Comparison of ENCODE assay signal across 8 cellular contexts in genomic region chr10:13787015-13787421, GRCh38.
DNase-seq lines count a peak whose midpoint lies in the region; ATAC-seq lines count a peak whose summit lies in the region.

No MANE protein-coding gene starts in this region.

- H3K9me3 Mint-ChIP-seq in IgD-negative memory B cell: no peaks in the 10 kb centered on the region
- no peaks in the 10 kb centered on the region for H3K9me3 Mint-ChIP-seq in activated T-cell treated with anti-CD3 and anti-CD28 coated beads, Interleukin-2, amount 50 U/mL, for 72 hours

- no peaks in the 10 kb centered on the region for H3K79me2 ChIP-seq in GM23248 (ENCODE audit: insufficient read depth)

- peak overlapping the region; percentile 56 to 93 (median 83) for H3K4me3 Mint-ChIP-seq in IgD-negative memory B cell
- peak overlapping the region; percentile 53 to 64 for H3K4me3 Mint-ChIP-seq in activated T-cell treated with anti-CD3 and anti-CD28 coated beads, Interleukin-2, amount 50 U/mL, for 72 hours

- DNase-seq in activated T-cell treated with anti-CD3 and anti-CD28 coated beads, Interleukin-2, amount 50 U/mL, for 72 hours: peak; percentile 73 to 74
- peak; percentile 84 for DNase-seq in kidney glomerular epithelial cell (lab: John Stamatoyannopoulos, UW)
- peak; percentile 45 to 67 for DNase-seq in stimulated activated CD8-positive, alpha-beta memory T cell treated with anti-CD3 and anti-CD28 coated beads, Interleukin-15, amount 100 ng/mL, for 4 hours (ENCODE audit: low read depth in 2 of 2)
- no peak for DNase-seq in GM23248
- no peak for DNase-seq in DMS 273 (lab: John Stamatoyannopoulos, UW; ENCODE audit: unreplicated experiment)

- peak; percentile 66 for ATAC-seq in GM19468 (IDR thresholded peaks at IDR 0.05; ENCODE audit: extremely low read depth, unreplicated experiment)
- peak; percentile 91 to 92 for ATAC-seq in activated T-cell treated with anti-CD3 and anti-CD28 coated beads, Interleukin-2, amount 50 U/mL, for 72 hours (replicated peaks in 1 of 2)

- H3K36me3 ChIP-seq in BLaER1 (no peaks in the 10 kb centered on the region), GM23248 (ENCODE audit: low read depth) (no peaks in the 10 kb centered on the region)

- H3K4me2 ChIP-seq in BLaER1 (peak overlapping the region; percentile 83), GM23248 (ENCODE audit: unreplicated experiment) (no peak overlapping the region)

- no peaks in the 10 kb centered on the region for H3K27me3 Mint-ChIP-seq in IgD-negative memory B cell
- H3K27me3 Mint-ChIP-seq in activated T-cell treated with anti-CD3 and anti-CD28 coated beads, Interleukin-2, amount 50 U/mL, for 72 hours (ENCODE audit: low read depth): no peaks in the 10 kb centered on the region

- peak overlapping the region; percentile 44 for H3K27ac ChIP-seq in BLaER1
- H3K27ac ChIP-seq in GM23248: no peak overlapping the region

- peaks cover 62% of the 10 kb centered on the region for H3K4me1 ChIP-seq in BLaER1
- H3K4me1 ChIP-seq in GM23248 (ENCODE audit: insufficient read depth): peaks cover 16% of the 10 kb centered on the region

- peaks cover 28 to 40% (median 30%) of the 10 kb centered on the region in 3 donors for H3K4me1 Mint-ChIP-seq in IgD-negative memory B cell
- peaks cover 40% of the 10 kb centered on the region for H3K4me1 Mint-ChIP-seq in activated T-cell treated with anti-CD3 and anti-CD28 coated beads, Interleukin-2, amount 50 U/mL, for 72 hours (ENCODE audit: low read depth)

- no peaks in the 10 kb centered on the region for H3K27me3 ChIP-seq in BLaER1
- no peaks in the 10 kb centered on the region for H3K27me3 ChIP-seq in GM23248 (replicated peaks; ENCODE audit: insufficient read depth)

- H3K9me3 ChIP-seq in BLaER1 (no peaks in the 10 kb centered on the region), GM23248 (ENCODE audit: low read depth) (no peaks in the 10 kb centered on the region)

- H3K27ac Mint-ChIP-seq in IgD-negative memory B cell: peak overlapping the region in 2 of 3 donors; percentile 83 to 98
- H3K27ac Mint-ChIP-seq in activated T-cell treated with anti-CD3 and anti-CD28 coated beads, Interleukin-2, amount 50 U/mL, for 72 hours: peak overlapping the region; percentile 91

- H3K9ac ChIP-seq in BLaER1 (peak overlapping the region; percentile 59; the same call in 1 of the 2 replicates), GM23248 (no peak overlapping the region)

- in situ Hi-C loops in GM23248 (cut with MboI): no loop called here

- H4K20me1 ChIP-seq in BLaER1 (no peaks in the 10 kb centered on the region), GM23248 (ENCODE audit: insufficient read depth) (no peaks in the 10 kb centered on the region)

- WGBS in GM23248 (ENCODE audit: low coverage in 1 of 2, low lambda C conversion rate in 2 of 2, missing lambda C conversion rate in 2 of 2), 2 experiments: 81 to 89% methylated on average over 10 to 11 of the region's 11 CpGs

- peaks cover 10% of the 10 kb centered on the region for H3F3A ChIP-seq in GM23248 (ENCODE audit: insufficient read depth)

- no peak overlapping the region for H2AFZ ChIP-seq in GM23248

- H3K9me2 ChIP-seq in GM23248 (ENCODE audit: insufficient read depth): no peaks in the 10 kb centered on the region

- peaks cover 1% of the 10 kb centered on the region for H3K36me3 Mint-ChIP-seq in IgD-negative memory B cell
- H3K36me3 Mint-ChIP-seq in activated T-cell treated with anti-CD3 and anti-CD28 coated beads, Interleukin-2, amount 50 U/mL, for 72 hours (ENCODE audit: insufficient read depth in 2 of 2): no peaks in the 10 kb centered on the region

- peak overlapping the region; percentile 28; the same call in 1 of the 2 replicates for H3K4me3 ChIP-seq in BLaER1
- H3K4me3 ChIP-seq in GM23248: no peak overlapping the region

Comparison
In these comparisons a context has a peak if more than half of its experiments do, and no peak if none do; other contexts are left out.
1. DNase-seq: peak in activated T-cell treated with anti-CD3 and anti-CD28 coated beads, Interleukin-2, amount 50 U/mL, for 72 hours (2 of 2), kidney glomerular epithelial cell (single experiment) and stimulated activated CD8-positive, alpha-beta memory T cell treated with anti-CD3 and anti-CD28 coated beads, Interleukin-15, amount 100 ng/mL, for 4 hours (2 of 2); none in GM23248 (single experiment) and DMS 273 (single experiment).